2 cellular contexts compared by ENCODE assay signal in the genomic region with DNA sequence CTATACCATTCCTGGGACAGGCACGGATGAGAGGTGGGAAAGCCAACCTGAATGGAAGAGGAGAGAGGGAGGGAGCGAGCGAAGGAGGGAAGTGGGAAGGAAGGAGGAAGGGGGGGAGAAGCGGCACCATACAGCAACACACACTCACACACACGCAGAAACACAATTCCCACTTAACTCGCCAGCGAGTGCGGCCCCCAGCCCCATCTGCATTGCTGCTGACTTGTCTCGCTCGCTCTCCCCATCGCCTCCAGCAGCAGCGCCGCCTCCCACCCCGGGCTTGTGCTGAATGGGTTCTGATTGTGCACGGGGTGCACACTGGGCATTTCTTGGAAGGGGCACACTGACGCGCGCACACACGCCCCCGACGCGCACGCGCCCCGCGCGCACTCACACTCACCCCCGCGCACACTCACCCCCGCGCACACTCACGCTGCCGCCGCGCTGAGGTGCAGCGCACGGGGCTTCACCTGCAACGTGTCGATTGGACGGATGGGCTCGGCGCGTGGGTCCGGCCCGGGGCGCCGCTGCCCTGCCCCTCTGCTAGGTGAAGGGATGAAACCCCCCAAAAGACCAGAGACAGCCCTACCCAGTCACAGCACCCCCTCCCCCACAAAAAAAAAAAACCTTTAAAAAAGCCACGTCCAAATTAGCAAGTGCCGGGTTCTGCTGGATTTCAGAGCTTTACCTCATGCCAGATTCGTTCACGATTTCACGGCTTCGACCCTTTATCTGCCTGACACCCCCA.
TF ChIP-seq lines count a peak whose summit lies in the region.

No MANE protein-coding gene starts in this region.

TF ChIP-seq in liver, 16 proteins besides CTCF, POLR2A, EP300 and RAD21 (continued from another document):
- TF ChIP-seq REST (IDR thresholded peaks at IDR 0.05) (no peak), HNF4A (conservative IDR thresholded peaks at IDR 0.05) (no peak), ATF3 (IDR thresholded peaks at IDR 0.05) (no peak), NR2F2 (IDR thresholded peaks at IDR 0.05) (no peak), JUND (IDR thresholded peaks at IDR 0.05) (no peak), FOXA2 (IDR thresholded peaks at IDR 0.05) (no peak)
- TF ChIP-seq, protein P1, sequence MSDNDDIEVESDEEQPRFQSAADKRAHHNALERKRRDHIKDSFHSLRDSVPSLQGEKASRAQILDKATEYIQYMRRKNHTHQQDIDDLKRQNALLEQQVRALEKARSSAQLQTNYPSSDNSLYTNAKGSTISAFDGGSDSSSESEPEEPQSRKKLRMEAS (IDR thresholded peaks at IDR 0.05) = no peak
TF ChIP-seq in liver: peak in this region for 0.

TF ChIP-seq in HepG2, 621 proteins besides CTCF, POLR2A, EP300 and RAD21 (continued from another document):
- TF ChIP-seq PRDM4 (CRISPR knock-in tag; IDR thresholded peaks at IDR 0.05; ENCODE audit: borderline replicate concordance) (no peak), GATAD1 (CRISPR knock-in tag; IDR thresholded peaks at IDR 0.05) (no peak), SAFB2 (CRISPR knock-in tag; IDR thresholded peaks at IDR 0.05; ENCODE audit: borderline replicate concordance, low read depth) (no peak), ZBTB7B (CRISPR knock-in tag; IDR thresholded peaks at IDR 0.05) (no peak), ZNF124 (CRISPR knock-in tag; IDR thresholded peaks at IDR 0.05) (no peak), CENPT (CRISPR knock-in tag; IDR thresholded peaks at IDR 0.05; ENCODE audit: low read depth) (no peak), PLRG1 (conservative IDR thresholded peaks at IDR 0.05) (no peak)
